ENCODE assay signal across 15 cellular contexts in genomic region chr16:89096042-89096717, GRCh38. TPM values are rescaled to one million over a fixed set of nuclear protein-coding genes. Genes with fewer than 3 reads are reported as not detected.
DNase-seq lines count a peak whose midpoint lies in the region; TF ChIP-seq lines count a peak whose summit lies in the region.
"Had no signal": no experiment of that assay in that cellular context is flagged by ENCODE, and none has a peak within 500 bp of the region (broad histone marks: within the 10 kb centered on the region; RNA-seq: fewer than 3 reads in every experiment).

No MANE protein-coding gene starts in this region.

- peak overlapping the region; percentile 99 for H3K27ac Mint-ChIP-seq in T-helper 1 cell treated with Interleukin-12 subunit alpha and Interleukin-12 subunit beta and Interleukin-4 antibody, amounts not matched to agents 30 μg/mL and 1 μg/mL, for 36 hours
- H3K27ac Mint-ChIP-seq in activated naive CD8-positive, alpha-beta T cell: peak overlapping the region; percentile 98
- no peak overlapping the region for H3K27ac Mint-ChIP-seq in nephron

- H3K9ac ChIP-seq in HUES64 (ENCODE audit: low read depth, low read length): no peak overlapping the region

- H3K4me1 ChIP-seq in HUES64 (ENCODE audit: insufficient read depth, low read length): peaks cover 13% of the 10 kb centered on the region

- H3K27me3 Mint-ChIP-seq in T-helper 1 cell treated with Interleukin-12 subunit alpha and Interleukin-12 subunit beta and Interleukin-4 antibody, amounts not matched to agents 30 μg/mL and 1 μg/mL, for 36 hours (ENCODE audit: low read depth): peaks cover 12% of the 10 kb centered on the region
- no peaks in the 10 kb centered on the region for H3K27me3 Mint-ChIP-seq in activated naive CD8-positive, alpha-beta T cell
- H3K27me3 Mint-ChIP-seq in nephron (ENCODE audit: low read depth): peaks cover 13% of the 10 kb centered on the region

- H3K9me3 Mint-ChIP-seq in T-helper 1 cell treated with Interleukin-12 subunit alpha and Interleukin-12 subunit beta and Interleukin-4 antibody, amounts not matched to agents 30 μg/mL and 1 μg/mL, for 36 hours: no peaks in the 10 kb centered on the region
- H3K9me3 Mint-ChIP-seq in activated naive CD8-positive, alpha-beta T cell (ENCODE audit: low read depth): no peaks in the 10 kb centered on the region
- no peaks in the 10 kb centered on the region for H3K9me3 Mint-ChIP-seq in nephron

- H3K36me3 Mint-ChIP-seq in T-helper 1 cell treated with Interleukin-12 subunit alpha and Interleukin-12 subunit beta and Interleukin-4 antibody, amounts not matched to agents 30 μg/mL and 1 μg/mL, for 36 hours (ENCODE audit: low read depth): peaks cover 20% of the 10 kb centered on the region
- peaks cover 4% of the 10 kb centered on the region for H3K36me3 Mint-ChIP-seq in activated naive CD8-positive, alpha-beta T cell
- peaks cover 5% of the 10 kb centered on the region for H3K36me3 Mint-ChIP-seq in nephron (ENCODE audit: low read depth)

- in situ Hi-C loops in ACHN (cut with HindIII; ENCODE audit: low pct_ligation_motif_present, low pct_unique_long_range_greater_than_20kb, low sequenced_read_pairs): no loop called here

- H3K27me3 ChIP-seq in HUES64 (ENCODE audit: insufficient read depth, low read length): peaks cover 18% of the 10 kb centered on the region
- H3K27me3 ChIP-seq: testis had no signal

- WGBS in HUES64: 94% methylated on average over 20 of the region's 20 CpGs

- peak overlapping the region; percentile 0; the same call in 1 of the 2 replicates for H3K4me3 ChIP-seq in HUES64 (ENCODE audit: low read length)
- H3K4me3 ChIP-seq: esophagus squamous epithelium, smooth muscle cell, testis had no signal

- H3K27ac ChIP-seq in HUES64 (ENCODE audit: low read depth, low read length): no peak overlapping the region
- H3K27ac ChIP-seq: 22Rv1, testis had no signal

- H3K4me1 Mint-ChIP-seq in T-helper 1 cell treated with Interleukin-12 subunit alpha and Interleukin-12 subunit beta and Interleukin-4 antibody, amounts not matched to agents 30 μg/mL and 1 μg/mL, for 36 hours (ENCODE audit: low read depth): peaks cover 51% of the 10 kb centered on the region
- peaks cover 58% of the 10 kb centered on the region for H3K4me1 Mint-ChIP-seq in activated naive CD8-positive, alpha-beta T cell (ENCODE audit: low read depth)
- H3K4me1 Mint-ChIP-seq in nephron: peaks cover 38% of the 10 kb centered on the region

- no peaks in the 10 kb centered on the region for H3K9me3 ChIP-seq in HUES64 (ENCODE audit: insufficient read depth, low read depth, low read length)
- H3K9me3 ChIP-seq: Caco-2, esophagus squamous epithelium, testis had no signal

- DNase-seq in T-helper 1 cell: no peak
- DNase-seq in ACHN: no peak
- DNase-seq in RPMI8226: no peak
- DNase-seq in HCEC 1CT: no peak
- DNase-seq: amygdala, Caco-2, esophagus squamous epithelium, NCI-H2171 treated with DMSO at 0.1 percent for 48 hours, testis had no signal

- H3K36me3 ChIP-seq in HUES64 (ENCODE audit: insufficient read depth, low read length): peaks cover 13% of the 10 kb centered on the region

- H3K4me3 Mint-ChIP-seq in T-helper 1 cell treated with Interleukin-12 subunit alpha and Interleukin-12 subunit beta and Interleukin-4 antibody, amounts not matched to agents 30 μg/mL and 1 μg/mL, for 36 hours: peak overlapping the region; percentile 17
- H3K4me3 Mint-ChIP-seq in activated naive CD8-positive, alpha-beta T cell: peak overlapping the region; percentile 86
- H3K4me3 Mint-ChIP-seq in nephron: peak overlapping the region; percentile 65 to 75 (median 69)

- TF ChIP-seq CTCF in nephron (IDR thresholded peaks at IDR 0.05; ENCODE audit: unreplicated experiment in 3 of 3): no peak

RNA-seq across cellular contexts. Expression of gene ACSF3, which starts 2.5 kb away (rescaled TPM):
- polyA plus RNA-seq in HUES64 (2013, experiment 1 of 2): 14.0 TPM
- 13.9 TPM for polyA plus RNA-seq in HUES64 (2013, experiment 2 of 2)

Comparison
In these comparisons a context has a peak if more than half of its experiments do, and no peak if none do; other contexts are left out.
1. H3K27ac Mint-ChIP-seq: peak in T-helper 1 cell treated with Interleukin-12 subunit alpha and Interleukin-12 subunit beta and Interleukin-4 antibody, amounts not matched to agents 30 μg/mL and 1 μg/mL, for 36 hours (single experiment) and activated naive CD8-positive, alpha-beta T cell (single experiment); none in nephron (0 of 3).
2. H3K4me3 Mint-ChIP-seq: peak in every context shown above with its lines; median percentile 86 in activated naive CD8-positive, alpha-beta T cell; 69 in nephron; 17 in T-helper 1 cell treated with Interleukin-12 subunit alpha and Interleukin-12 subunit beta and Interleukin-4 antibody, amounts not matched to agents 30 μg/mL and 1 μg/mL, for 36 hours.